Comparison of ENCODE assay signal across 9 cellular contexts in the genomic region with DNA sequence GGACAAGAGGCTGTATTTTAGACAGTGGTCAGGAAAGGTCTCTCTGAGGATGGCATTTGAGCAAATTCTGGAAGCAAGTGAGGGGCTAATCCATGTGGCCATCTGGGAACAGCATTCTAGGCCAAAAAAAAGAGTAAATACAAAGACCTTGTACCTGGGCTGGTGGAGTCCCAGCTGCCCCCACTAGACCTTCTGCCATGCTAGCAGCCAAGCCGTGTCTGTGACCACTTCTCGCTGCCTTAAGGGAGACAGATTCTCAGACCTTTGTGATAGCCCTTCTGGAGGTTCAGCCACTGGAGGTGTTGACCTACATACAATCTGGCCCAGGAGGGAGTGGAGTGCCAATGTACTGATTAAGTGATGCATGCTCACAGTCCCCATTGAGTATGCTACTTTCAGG.
"Had no signal": no experiment of that assay in that cellular context is flagged by ENCODE, and none has a peak within 500 bp of the region (broad histone marks: within the 10 kb centered on the region; RNA-seq: fewer than 3 reads in every experiment).

No MANE protein-coding gene starts in this region.

- H3K4me1 ChIP-seq: ascending aorta, gastroesophageal sphincter, parathyroid adenoma had no signal

- DNase-seq: activated CD4-positive, alpha-beta T cell treated with anti-CD3 and anti-CD28 coated beads for 1 hour; activated CD8-positive, alpha-beta memory T cell treated with anti-CD3 and anti-CD28 coated beads, Interleukin-2, amount 10 ng/mL, durations not matched to agents 7 days and 5 days; effector CD4-positive, alpha-beta T cell; T-helper 9 cell; trophoblast cell had no signal

- H3K9me3 ChIP-seq: gastroesophageal sphincter had no signal

- H3K79me2 ChIP-seq: parathyroid adenoma had no signal

- H3K27ac ChIP-seq: ascending aorta, gastroesophageal sphincter, parathyroid adenoma, skin epidermis had no signal

- H3K27me3 ChIP-seq: ascending aorta, gastroesophageal sphincter had no signal

- H2AFZ ChIP-seq: parathyroid adenoma had no signal

- H3K27me3 Mint-ChIP-seq: activated CD8-positive, alpha-beta memory T cell treated with anti-CD3 and anti-CD28 coated beads, Interleukin-2, amount 10 ng/mL, durations not matched to agents 7 days and 5 days had no signal

- H3K9ac ChIP-seq: parathyroid adenoma had no signal

- H3K4me3 Mint-ChIP-seq: activated CD8-positive, alpha-beta memory T cell treated with anti-CD3 and anti-CD28 coated beads, Interleukin-2, amount 10 ng/mL, durations not matched to agents 7 days and 5 days had no signal

- ATAC-seq: activated CD8-positive, alpha-beta memory T cell treated with anti-CD3 and anti-CD28 coated beads, Interleukin-2, amount 10 ng/mL, durations not matched to agents 7 days and 5 days; gastroesophageal sphincter had no signal

- H3K27ac Mint-ChIP-seq: activated CD8-positive, alpha-beta memory T cell treated with anti-CD3 and anti-CD28 coated beads, Interleukin-2, amount 10 ng/mL, durations not matched to agents 7 days and 5 days had no signal
